Comparison of ENCODE assay signal across 11 cellular contexts in the genomic region with DNA sequence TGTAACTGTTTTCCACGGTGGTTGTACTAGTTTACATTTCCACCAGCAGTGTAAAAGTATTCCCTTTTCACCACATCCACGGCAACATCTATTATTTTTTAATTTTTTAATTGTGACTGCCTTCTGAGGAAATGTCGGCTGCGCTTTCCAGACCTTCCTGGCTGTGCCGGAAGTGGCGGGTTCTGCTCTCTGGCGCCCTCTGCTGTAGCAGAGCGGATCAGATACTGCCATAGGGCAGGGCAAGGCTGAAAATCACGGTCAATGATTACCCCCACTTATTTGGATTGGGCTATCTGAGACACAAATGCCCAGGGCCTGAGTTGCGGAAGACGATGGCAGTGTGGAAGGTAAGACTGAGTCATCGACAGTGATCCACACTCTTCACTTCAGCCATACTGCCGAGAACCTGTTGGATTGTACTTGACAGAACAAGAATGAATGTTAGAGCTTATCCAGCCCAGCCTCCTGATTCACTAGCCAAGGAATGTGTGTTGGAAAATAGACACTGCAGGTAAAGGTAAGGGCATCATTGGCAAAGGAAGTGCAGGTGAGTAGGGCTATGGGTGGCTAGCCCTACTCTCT.
DNase-seq lines count a peak whose midpoint lies in the region; ATAC-seq, FAIRE-seq and TF ChIP-seq lines count a peak whose summit lies in the region.
"Had no signal": no experiment of that assay in that cellular context is flagged by ENCODE, and none has a peak within 500 bp of the region (broad histone marks: within the 10 kb centered on the region; RNA-seq: fewer than 3 reads in every experiment).

No MANE protein-coding gene starts in this region.

- peaks cover 5% of the 10 kb centered on the region for H3K27me3 Mint-ChIP-seq in CD8-positive, alpha-beta T cell (ENCODE audit: low read depth)

- H4K20me1 ChIP-seq in keratinocyte (ENCODE audit: control insufficient read depth, extremely low read depth, insufficient read depth, low read length), result no peaks in the 10 kb centered on the region

- ATAC-seq in CD8-positive, alpha-beta T cell, result no peak
- ATAC-seq in sciatic nerve (no peak), GM21526 (IDR thresholded peaks at IDR 0.05; ENCODE audit: low FRiP score, unreplicated experiment) (no peak), GM19463 (IDR thresholded peaks at IDR 0.05; ENCODE audit: unreplicated experiment) (no peak)
- ATAC-seq: naive thymus-derived CD8-positive, alpha-beta T cell had no signal

- H3K4me2 ChIP-seq in keratinocyte (ENCODE audit: control insufficient read depth, extremely low read depth, insufficient read depth, low read depth, low read length), result no peak overlapping the region

- no peak overlapping the region for H3K4me3 ChIP-seq in CD8-positive, alpha-beta T cell (ENCODE audit: low read depth, low read length)
- H3K4me3 ChIP-seq in GM12875 (ENCODE audit: low read depth, low read length) (no peak overlapping the region), keratinocyte (ENCODE audit: control insufficient read depth in 2 of 3, extremely low read depth in 1 of 3, insufficient read depth in 2 of 3, low read depth in 1 of 3, low read length in 3 of 3) (no peak overlapping the region)
- H3K4me3 ChIP-seq: SK-N-MC had no signal

- no peak overlapping the region for H3K27ac ChIP-seq in CD8-positive, alpha-beta T cell (ENCODE audit: low read depth, low read length)
- H3K27ac ChIP-seq in keratinocyte (ENCODE audit: control insufficient read depth, insufficient read depth, low read length), result no peak overlapping the region
- H3K27ac ChIP-seq: SK-N-MC had no signal

- intact Hi-C loops in CD8-positive, alpha-beta T cell (cut with DNase I, micrococcal nuclease), result no loop called here
- intact Hi-C loops in sciatic nerve (cut with DNase I), result no loop called here

- no peaks in the 10 kb centered on the region for H3K4me1 Mint-ChIP-seq in CD8-positive, alpha-beta T cell (ENCODE audit: low read depth)
- H3K4me1 Mint-ChIP-seq: activated naive CD4-positive, alpha-beta T cell treated with anti-CD3 and anti-CD28 coated beads, Interleukin-2, amount 50 U/mL, for 24 hours; naive thymus-derived CD8-positive, alpha-beta T cell had no signal

- H3K9me3 ChIP-seq in CD8-positive, alpha-beta T cell (ENCODE audit: low read length), result no peaks in the 10 kb centered on the region
- H3K9me3 ChIP-seq in keratinocyte (ENCODE audit: control insufficient read depth, low read depth, low read length), result no peaks in the 10 kb centered on the region

- CTCF ChIA-PET in CD8-positive, alpha-beta T cell (lab: Charles Lee), result interaction anchor here (0.6 kb wide), 1 partner anchor 241 kb away, joined by 3 read pairs; no protein-coding TSS in a partner anchor

- no peaks in the 10 kb centered on the region for H3K9me3 Mint-ChIP-seq in CD8-positive, alpha-beta T cell
- H3K9me3 Mint-ChIP-seq: activated naive CD4-positive, alpha-beta T cell treated with anti-CD3 and anti-CD28 coated beads, Interleukin-2, amount 50 U/mL, for 24 hours had no signal

- in situ Hi-C loops in SK-MEL-5 (cut with HindIII; ENCODE audit: low pct_unique_long_range_greater_than_20kb, low sequenced_read_pairs), result no loop called here

- H3K27me3 ChIP-seq in CD8-positive, alpha-beta T cell (ENCODE audit: insufficient read depth, low read length), result no peaks in the 10 kb centered on the region
- no peaks in the 10 kb centered on the region for H3K27me3 ChIP-seq in keratinocyte (ENCODE audit: control insufficient read depth, extremely low read depth, insufficient read depth, low read length)

- POLR2A ChIA-PET in CD8-positive, alpha-beta T cell (lab: Charles Lee), result no interaction called here

- no peak for FAIRE-seq in keratinocyte (lab: Jason Lieb, UNC)

- H3K9ac ChIP-seq in keratinocyte (ENCODE audit: control insufficient read depth, extremely low read depth, insufficient read depth, low read length), result no peak overlapping the region

- no peak overlapping the region for H3K27ac Mint-ChIP-seq in CD8-positive, alpha-beta T cell
- H3K27ac Mint-ChIP-seq: activated naive CD4-positive, alpha-beta T cell treated with anti-CD3 and anti-CD28 coated beads, Interleukin-2, amount 50 U/mL, for 24 hours; naive thymus-derived CD8-positive, alpha-beta T cell had no signal

- DNase-seq in CD8-positive, alpha-beta T cell, result no peak
- DNase-seq in SK-MEL-5 (ENCODE audit: low read depth, low spot score), result peak; percentile 35
- no peak for DNase-seq in keratinocyte (ENCODE audit: low read depth, low spot score)
- DNase-seq in sciatic nerve (ENCODE audit: low spot score), result no peak
- no peak for DNase-seq in activated CD4-positive, CD25-positive, alpha-beta regulatory T cell (lab: John Stamatoyannopoulos, UW)
- DNase-seq: naive thymus-derived CD8-positive, alpha-beta T cell had no signal

- no peak overlapping the region for H2AFZ ChIP-seq in keratinocyte (ENCODE audit: control insufficient read depth, low read length)

- no peaks in the 10 kb centered on the region for H3K79me2 ChIP-seq in keratinocyte (ENCODE audit: control insufficient read depth, insufficient read depth, low read length)

- no peaks in the 10 kb centered on the region for H3K9me1 ChIP-seq in keratinocyte (ENCODE audit: control insufficient read depth, extremely low read depth, insufficient read depth, low read length)

- no peaks in the 10 kb centered on the region for H3K4me1 ChIP-seq in CD8-positive, alpha-beta T cell (ENCODE audit: insufficient read depth, low read length)
- no peaks in the 10 kb centered on the region for H3K4me1 ChIP-seq in keratinocyte (ENCODE audit: control insufficient read depth, extremely low read depth, insufficient read depth, low read length)

- no peaks in the 10 kb centered on the region for H3K36me3 ChIP-seq in CD8-positive, alpha-beta T cell (ENCODE audit: insufficient read depth, low read length)
- no peaks in the 10 kb centered on the region for H3K36me3 ChIP-seq in keratinocyte (ENCODE audit: control insufficient read depth in 2 of 2, extremely low read depth in 1 of 2, insufficient read depth in 2 of 2, low read length in 2 of 2)

- dilution Hi-C loops in keratinocyte (cut with MboI; ENCODE audit: extremely low pct_ligation_motif_present, low sequenced_read_pairs), result no loop called here

- no peaks in the 10 kb centered on the region for H3K36me3 Mint-ChIP-seq in CD8-positive, alpha-beta T cell
- H3K36me3 Mint-ChIP-seq: activated naive CD4-positive, alpha-beta T cell treated with anti-CD3 and anti-CD28 coated beads, Interleukin-2, amount 50 U/mL, for 24 hours; naive thymus-derived CD8-positive, alpha-beta T cell had no signal

- TF ChIP-seq CTCF in CD8-positive, alpha-beta T cell (IDR thresholded peaks at IDR 0.05), result peak; percentile 15
- TF ChIP-seq CTCF in GM12875 (IDR thresholded peaks at IDR 0.05; ENCODE audit: borderline replicate concordance, insufficient read depth, low read depth, low read length) (peak; percentile 51; the same call in 1 of the 2 replicates), keratinocyte (optimal IDR thresholded peaks at IDR 0.05 in 1 of 3, IDR thresholded peaks at IDR 0.05 in 1 of 3, conservative IDR thresholded peaks at IDR 0.05 in 1 of 3; ENCODE audit: extremely low read depth in 1 of 3, insufficient read depth in 2 of 3, low read length in 3 of 3) (peak; percentile 21 to 40 (median 30))

- no peak overlapping the region for H3K4me3 Mint-ChIP-seq in CD8-positive, alpha-beta T cell
- H3K4me3 Mint-ChIP-seq: activated naive CD4-positive, alpha-beta T cell treated with anti-CD3 and anti-CD28 coated beads, Interleukin-2, amount 50 U/mL, for 24 hours; naive thymus-derived CD8-positive, alpha-beta T cell had no signal
